Comparison of ENCODE assay signal across 24 cellular contexts in the genomic region with DNA sequence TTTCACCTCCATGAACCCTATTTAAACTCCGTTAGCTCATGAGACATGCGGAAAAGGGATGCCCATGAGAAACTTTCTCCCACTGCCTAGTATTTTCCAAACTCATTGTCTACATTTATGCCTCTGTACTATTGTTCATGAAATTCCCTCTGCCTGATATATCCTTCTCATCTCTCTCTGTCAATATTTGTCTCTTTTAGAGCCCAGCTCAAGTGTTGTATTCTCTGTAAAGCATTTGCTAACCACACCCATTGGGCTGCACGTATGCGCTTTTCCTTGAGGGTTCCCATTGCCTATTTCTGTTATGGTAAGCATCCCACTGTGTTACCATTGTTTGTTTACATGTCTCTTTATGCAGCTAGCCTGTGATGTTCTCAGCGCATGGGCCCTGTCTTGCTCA.
"Had no signal": no experiment of that assay in that cellular context is flagged by ENCODE, and none has a peak within 500 bp of the region (broad histone marks: within the 10 kb centered on the region; RNA-seq: fewer than 3 reads in every experiment).

No MANE protein-coding gene starts in this region.

- ATAC-seq: activated CD8-positive, alpha-beta T cell treated with anti-CD3 and anti-CD28 coated beads for 36 hours; activated naive CD4-positive, alpha-beta T cell treated with anti-CD3 and anti-CD28 coated beads, Interleukin-2, amount 50 U/mL, for 72 hours; stimulated activated naive B cell treated with anti-CD40 and anti-IgM and Interleukin-4, amounts not matched to agents 10 μg/mL and 1 μg/mL and 100 μg/mL, for 72 hours had no signal

- H3K4me1 ChIP-seq: left ventricle myocardium inferior, vagina had no signal

- H3K4me3 Mint-ChIP-seq: activated B cell treated with CpG ODN at 0.5 μM for 24 hours; activated CD8-positive, alpha-beta T cell treated with anti-CD3 and anti-CD28 coated beads for 36 hours; central memory CD8-positive, alpha-beta T cell; stimulated activated naive B cell treated with anti-CD40 and anti-IgM and Interleukin-4, amounts not matched to agents 10 μg/mL and 1 μg/mL and 100 μg/mL, for 72 hours had no signal

- H3K27ac ChIP-seq: esophagus muscularis mucosa, left ventricle myocardium inferior, ovary, stomach, thyroid gland, upper lobe of left lung, vagina had no signal

- H3K36me3 Mint-ChIP-seq: stimulated activated naive B cell treated with anti-CD40 and anti-IgM and Interleukin-4, amounts not matched to agents 10 μg/mL and 1 μg/mL and 100 μg/mL, for 72 hours had no signal

- H3K4me1 Mint-ChIP-seq: activated B cell treated with CpG ODN at 0.5 μM for 24 hours; stimulated activated naive B cell treated with anti-CD40 and anti-IgM and Interleukin-4, amounts not matched to agents 10 μg/mL and 1 μg/mL and 100 μg/mL, for 72 hours had no signal

- H3K27me3 Mint-ChIP-seq: activated B cell treated with CpG ODN at 0.5 μM for 24 hours; activated CD8-positive, alpha-beta T cell treated with anti-CD3 and anti-CD28 coated beads for 36 hours; central memory CD8-positive, alpha-beta T cell; progenitor cell of endocrine pancreas; stimulated activated naive B cell treated with anti-CD40 and anti-IgM and Interleukin-4, amounts not matched to agents 10 μg/mL and 1 μg/mL and 100 μg/mL, for 72 hours had no signal

- H3K9me3 Mint-ChIP-seq: activated B cell treated with CpG ODN at 0.5 μM for 24 hours; activated CD8-positive, alpha-beta T cell treated with anti-CD3 and anti-CD28 coated beads for 36 hours had no signal

- H3K36me3 ChIP-seq: esophagus muscularis mucosa, left ventricle myocardium inferior, ovary, stomach, thyroid gland, upper lobe of left lung, vagina had no signal

- H3K4me3 ChIP-seq: esophagus muscularis mucosa, left ventricle myocardium inferior, ovary, smooth muscle cell, stomach, thyroid gland, upper lobe of left lung, vagina had no signal

- H3K27me3 ChIP-seq: esophagus muscularis mucosa, ovary, stomach, thyroid gland, upper lobe of left lung, vagina had no signal

- H3K27ac Mint-ChIP-seq: activated B cell treated with CpG ODN at 0.5 μM for 24 hours; activated CD8-positive, alpha-beta T cell treated with anti-CD3 and anti-CD28 coated beads for 36 hours; activated naive CD4-positive, alpha-beta T cell treated with anti-CD3 and anti-CD28 coated beads, Interleukin-2, amount 50 U/mL, for 72 hours; activated T-helper 2 cell treated with anti-CD3 and anti-CD28 coated beads, Interferon-gamma antibody, Interleukin-2, Interleukin-4, amounts not matched to agents 10 μg/mL and 5 μg/mL and 100 μg/mL, durations not matched to agents 14 hours and 24 hours and 36 hours; progenitor cell of endocrine pancreas; stimulated activated naive B cell treated with anti-CD40 and anti-IgM and Interleukin-4, amounts not matched to agents 10 μg/mL and 1 μg/mL and 100 μg/mL, for 72 hours had no signal

- DNase-seq: activated B cell treated with CpG ODN at 0.5 μM for 24 hours; activated CD4-positive, alpha-beta T cell treated with anti-CD3 and anti-CD28 coated beads, Interleukin-2, amount 50 U/mL, for 1 hour; activated CD8-positive, alpha-beta T cell treated with anti-CD3 and anti-CD28 coated beads for 36 hours; activated T-cell treated with anti-CD3 and anti-CD28 coated beads, Interleukin-2, amount 50 U/mL, for 48 hours; dermis blood vessel endothelial cell; effector CD4-positive, alpha-beta T cell; foreskin melanocyte; glutamatergic neuron; left ventricle myocardium inferior; ovary; stimulated activated CD4-positive, alpha-beta T cell treated with anti-CD3 and anti-CD28 coated beads, Interleukin-1b, Interleukin-23, amount 100 ng/mL, for 48 hours; stimulated activated CD4-positive, alpha-beta T cell treated with anti-CD3 and anti-CD28 coated beads, Interleukin-4, amount 100 ng/mL, for 4 hours; stimulated activated CD8-positive, alpha-beta memory T cell treated with anti-CD3 and anti-CD28 coated beads, Interleukin-4, amount 100 ng/mL, for 48 hours; stimulated activated naive B cell treated with anti-CD40 and anti-IgM and Interleukin-4, amounts not matched to agents 10 μg/mL and 1 μg/mL and 100 μg/mL, for 72 hours; stomach; thyroid gland; upper lobe of left lung had no signal

- H3K9me3 ChIP-seq: esophagus muscularis mucosa, left ventricle myocardium inferior, ovary, stomach, thyroid gland, upper lobe of left lung, vagina had no signal
